In genomic region chr1:159921700-159922498, GRCh38 we compare ENCODE assay signal across 1 cellular context.
TF ChIP-seq lines count a peak whose summit lies in the region.

No MANE protein-coding gene starts in this region.

TF ChIP-seq in HEK293, 187 proteins besides CTCF, POLR2A, EP300 and RAD21 (continued from another document):
- no peak for TF ChIP-seq ZNF18 (tag by site-specific recombination; IDR thresholded peaks at IDR 0.05)
- no peak for TF ChIP-seq ZNF580 (tag by site-specific recombination; IDR thresholded peaks at IDR 0.05)
- no peak for TF ChIP-seq ZNF777 (tag by site-specific recombination; IDR thresholded peaks at IDR 0.05; ENCODE audit: borderline replicate concordance)
- TF ChIP-seq ZNF184 (tag by site-specific recombination; IDR thresholded peaks at IDR 0.05), result no peak
- no peak for TF ChIP-seq ZNF510 (tag by site-specific recombination; IDR thresholded peaks at IDR 0.05; ENCODE audit: insufficient replicate concordance)
- TF ChIP-seq ZNF747 (tag by site-specific recombination; IDR thresholded peaks at IDR 0.05), result no peak
- no peak for TF ChIP-seq ZSCAN16 (tag by site-specific recombination; IDR thresholded peaks at IDR 0.05)
- 0 out of 2 replicates have a peak, but pooled peaks have one; percentile 6 for TF ChIP-seq EGR2 (tag by site-specific recombination; IDR thresholded peaks at IDR 0.05; ENCODE audit: low read depth)
- TF ChIP-seq MEIS1 (CRISPR knock-in tag; IDR thresholded peaks at IDR 0.05; ENCODE audit: borderline replicate concordance), result no peak
- TF ChIP-seq, protein P1, sequence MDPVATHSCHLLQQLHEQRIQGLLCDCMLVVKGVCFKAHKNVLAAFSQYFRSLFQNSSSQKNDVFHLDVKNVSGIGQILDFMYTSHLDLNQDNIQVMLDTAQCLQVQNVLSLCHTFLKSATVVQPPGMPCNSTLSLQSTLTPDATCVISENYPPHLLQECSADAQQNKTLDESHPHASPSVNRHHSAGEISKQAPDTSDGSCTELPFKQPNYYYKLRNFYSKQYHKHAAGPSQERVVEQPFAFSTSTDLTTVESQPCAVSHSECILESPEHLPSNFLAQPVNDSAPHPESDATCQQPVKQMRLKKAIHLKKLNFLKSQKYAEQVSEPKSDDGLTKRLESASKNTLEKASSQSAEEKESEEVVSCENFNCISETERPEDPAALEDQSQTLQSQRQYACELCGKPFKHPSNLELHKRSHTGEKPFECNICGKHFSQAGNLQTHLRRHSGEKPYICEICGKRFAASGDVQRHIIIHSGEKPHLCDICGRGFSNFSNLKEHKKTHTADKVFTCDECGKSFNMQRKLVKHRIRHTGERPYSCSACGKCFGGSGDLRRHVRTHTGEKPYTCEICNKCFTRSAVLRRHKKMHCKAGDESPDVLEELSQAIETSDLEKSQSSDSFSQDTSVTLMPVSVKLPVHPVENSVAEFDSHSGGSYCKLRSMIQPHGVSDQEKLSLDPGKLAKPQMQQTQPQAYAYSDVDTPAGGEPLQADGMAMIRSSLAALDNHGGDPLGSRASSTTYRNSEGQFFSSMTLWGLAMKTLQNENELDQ (tag by site-specific recombination; IDR thresholded peaks at IDR 0.05; ENCODE audit: low read depth), result no peak
- peak; percentile 33 for TF ChIP-seq GLIS2 (tag by site-specific recombination; IDR thresholded peaks at IDR 0.05)
- no peak for TF ChIP-seq ZNF140 (tag by site-specific recombination; IDR thresholded peaks at IDR 0.05)
- TF ChIP-seq ZNF555 (tag by site-specific recombination; conservative IDR thresholded peaks at IDR 0.05), result no peak
- TF ChIP-seq OVOL3 (tag by site-specific recombination; IDR thresholded peaks at IDR 0.05), result no peak
- no peak for TF ChIP-seq YY2 (tag by site-specific recombination; IDR thresholded peaks at IDR 0.05)
- TF ChIP-seq PATZ1 (tag by site-specific recombination; IDR thresholded peaks at IDR 0.05), result 0 out of 2 replicates have a peak, but pooled peaks have one; percentile 11
- peak; percentile 68 for TF ChIP-seq GLIS1 (tag by site-specific recombination; IDR thresholded peaks at IDR 0.05)
- no peak for TF ChIP-seq ZNF658 (tag by site-specific recombination; IDR thresholded peaks at IDR 0.05)
- TF ChIP-seq ZNF624 (tag by site-specific recombination; IDR thresholded peaks at IDR 0.05), result no peak
- TF ChIP-seq KLF10 (tag by site-specific recombination; IDR thresholded peaks at IDR 0.05), result no peak
- TF ChIP-seq ZBTB17 (tag by site-specific recombination; IDR thresholded peaks at IDR 0.05), result no peak
- no peak for TF ChIP-seq ZNF548 (tag by site-specific recombination; IDR thresholded peaks at IDR 0.05)
- no peak for TF ChIP-seq ZNF792 (tag by site-specific recombination; IDR thresholded peaks at IDR 0.05)
